Comparison of ENCODE assay signal across 8 cellular contexts in genomic region chr20:64080013-64080812, GRCh38. TPM values are rescaled to one million over a fixed set of nuclear protein-coding genes. Genes with fewer than 3 reads are reported as not detected.
DNase-seq lines count a peak whose midpoint lies in the region; ATAC-seq, FAIRE-seq and TF ChIP-seq lines count a peak whose summit lies in the region.

Gene OPRL1, plus strand, starts transcription at chr20:64080082. Its CDS starts 12,639 bp downstream, at chr20:64092721.

- H3K27me3 ChIP-seq in SJCRH30 (peaks cover 23% of the 10 kb centered on the region), muscle layer of duodenum (ENCODE audit: low read depth, low read length) (peaks cover 13% of the 10 kb centered on the region)

- H3K9me3 ChIP-seq in SJCRH30 (replicated peaks): no peaks in the 10 kb centered on the region
- H3K9me3 ChIP-seq in muscle layer of duodenum (ENCODE audit: control insufficient read depth in 1 of 2, low read length in 2 of 2): no peaks in the 10 kb centered on the region

- no peak for ATAC-seq in HG03571 (IDR thresholded peaks at IDR 0.05; ENCODE audit: unreplicated experiment)

- H3K27ac ChIP-seq in SJCRH30 (peak within 1 kb of the TSS; percentile 4; the same call in 1 of the 2 replicates), coronary artery (peak within 1 kb of the TSS; percentile 58 to 92), muscle layer of duodenum (ENCODE audit: low read length) (peak within 1 kb of the TSS; percentile 39)

- H3K36me3 ChIP-seq in SJCRH30: no peaks in the 10 kb centered on the region
- no peaks in the 10 kb centered on the region for H3K36me3 ChIP-seq in muscle layer of duodenum (ENCODE audit: control insufficient read depth in 1 of 2, insufficient read depth in 2 of 2, low read length in 2 of 2)

- no peak for DNase-seq in GM18507 (ENCODE audit: extremely low spot score, insufficient read length, low read depth)
- DNase-seq in SJCRH30: no peak
- DNase-seq in coronary artery (ENCODE audit: low spot score): no peak
- DNase-seq in COLO829 (ENCODE audit: low spot score): no peak
- no peak for DNase-seq in NCI-H1694 treated with DMSO at 0.1 percent for 48 hours (lab: John Stamatoyannopoulos, UW)
- no peak for DNase-seq in LoVo (ENCODE audit: low spot score)

- peak; percentile 12 for FAIRE-seq in GM18507 (lab: Jason Lieb, UNC)

- H3K4me1 ChIP-seq in SJCRH30 (peaks cover 21% of the 10 kb centered on the region), muscle layer of duodenum (ENCODE audit: control insufficient read depth in 1 of 2, insufficient read depth in 2 of 2, low read length in 2 of 2) (peaks cover 8 to 36% of the 10 kb centered on the region in 2 donors)

- H3K4me3 ChIP-seq in SJCRH30 (peak within 1 kb of the TSS; percentile 73), coronary artery (peak within 1 kb of the TSS; percentile 80), muscle layer of duodenum (ENCODE audit: low read depth in 1 of 2, low read length in 2 of 2) (peak within 1 kb of the TSS; percentile 57 to 82)

- TF ChIP-seq CTCF in coronary artery (IDR thresholded peaks at IDR 0.05): no peak

RNA-seq across cellular contexts. Expression of gene OPRL1, which starts in this region (rescaled TPM):
- total RNA-seq in SJCRH30 (2014; rRNA removed; shearing (Covaris generic)): 0.28 and 0.43 TPM in 2 replicates

Comparison
In these comparisons a context has a peak if more than half of its experiments do, and no peak if none do; other contexts are left out.
1. H3K27ac ChIP-seq: peak in every context shown above with its lines; median percentile 75 in coronary artery; 39 in muscle layer of duodenum; 4 in SJCRH30.